Comparison of ENCODE assay signal across 16 cellular contexts in genomic region chr9:135080286-135081263, GRCh38. TPM values are rescaled to one million over a fixed set of nuclear protein-coding genes. Genes with fewer than 3 reads are reported as not detected.
DNase-seq lines count a peak whose midpoint lies in the region; ATAC-seq and TF ChIP-seq lines count a peak whose summit lies in the region.
"Had no signal": no experiment of that assay in that cellular context is flagged by ENCODE, and none has a peak within 500 bp of the region (broad histone marks: within the 10 kb centered on the region; RNA-seq: fewer than 3 reads in every experiment).

No MANE protein-coding gene starts in this region.

- peak overlapping the region; percentile 34 for H3K4me3 Mint-ChIP-seq in glutamatergic neuron (ENCODE audit: unreplicated experiment)
- H3K4me3 Mint-ChIP-seq in stimulated activated memory B cell treated with anti-CD40 and anti-IgM and Interleukin-4, amounts not matched to agents 10 μg/mL and 1 μg/mL and 100 μg/mL, for 72 hours, result no peak overlapping the region

- peak; percentile 38 for DNase-seq in NCI-H1694 treated with DMSO at 0.1 percent for 48 hours (lab: John Stamatoyannopoulos, UW)
- DNase-seq in NCI-H1694 (lab: John Stamatoyannopoulos, UW), result no peak
- DNase-seq in NCI-H2171 (lab: John Stamatoyannopoulos, UW), result peak; percentile 38
- peak; percentile 21 for DNase-seq in glutamatergic neuron
- peak; percentile 46 for DNase-seq in sciatic nerve (ENCODE audit: low spot score)
- no peak for DNase-seq in GM13976 (ENCODE audit: low spot score)
- DNase-seq: 8988T, DMS153, IMR-90, NCI-H1417, NCI-H2029 treated with DMSO at 0.1 percent for 48 hours, NCI-H2227 treated with DMSO at 0.1 percent for 48 hours, NCI-H526 treated with DMSO at 0.1 percent for 48 hours had no signal

- peak overlapping the region; percentile 66 for H3K27ac Mint-ChIP-seq in glutamatergic neuron (ENCODE audit: unreplicated experiment)
- no peak overlapping the region for H3K27ac Mint-ChIP-seq in stimulated activated memory B cell treated with anti-CD40 and anti-IgM and Interleukin-4, amounts not matched to agents 10 μg/mL and 1 μg/mL and 100 μg/mL, for 72 hours

- H3K36me3 Mint-ChIP-seq in glutamatergic neuron (ENCODE audit: unreplicated experiment), result peaks cover 14% of the 10 kb centered on the region
- no peaks in the 10 kb centered on the region for H3K36me3 Mint-ChIP-seq in stimulated activated memory B cell treated with anti-CD40 and anti-IgM and Interleukin-4, amounts not matched to agents 10 μg/mL and 1 μg/mL and 100 μg/mL, for 72 hours

- H3K4me1 Mint-ChIP-seq in glutamatergic neuron (ENCODE audit: low read depth, unreplicated experiment), result peaks cover 57% of the 10 kb centered on the region
- no peaks in the 10 kb centered on the region for H3K4me1 Mint-ChIP-seq in stimulated activated memory B cell treated with anti-CD40 and anti-IgM and Interleukin-4, amounts not matched to agents 10 μg/mL and 1 μg/mL and 100 μg/mL, for 72 hours

- TF ChIP-seq CTCF in glutamatergic neuron (IDR thresholded peaks at IDR 0.05; ENCODE audit: partially characterized antibody, unreplicated experiment) (no peak), GM13976 (IDR thresholded peaks at IDR 0.05; ENCODE audit: borderline replicate concordance, control extremely low read depth, extremely low read depth, insufficient read depth, missing control alignments) (no peak)

- intact Hi-C loops in sciatic nerve (cut with DNase I), result no loop called here

- H3K27me3 Mint-ChIP-seq in glutamatergic neuron (ENCODE audit: unreplicated experiment), result peaks cover 20% of the 10 kb centered on the region
- H3K27me3 Mint-ChIP-seq in stimulated activated memory B cell treated with anti-CD40 and anti-IgM and Interleukin-4, amounts not matched to agents 10 μg/mL and 1 μg/mL and 100 μg/mL, for 72 hours, result peaks cover 64% of the 10 kb centered on the region

- ATAC-seq in sciatic nerve (no peak), HG02870 (IDR thresholded peaks at IDR 0.05; ENCODE audit: unreplicated experiment) (no peak)
- no peak for ATAC-seq in stimulated activated memory B cell treated with anti-CD40 and anti-IgM and Interleukin-4, amounts not matched to agents 10 μg/mL and 1 μg/mL and 100 μg/mL, for 72 hours

- in situ Hi-C loops in GM13976 (cut with MboI; ENCODE audit: low sequenced_read_pairs, unreplicated experiment), result loop anchor here (25.0 kb wide), 1 partner anchor 332 kb away; no protein-coding TSS in a partner anchor

- H3K9me3 Mint-ChIP-seq in glutamatergic neuron (ENCODE audit: unreplicated experiment), result peaks cover 16% of the 10 kb centered on the region
- no peaks in the 10 kb centered on the region for H3K9me3 Mint-ChIP-seq in stimulated activated memory B cell treated with anti-CD40 and anti-IgM and Interleukin-4, amounts not matched to agents 10 μg/mL and 1 μg/mL and 100 μg/mL, for 72 hours

RNA-seq across cellular contexts. Expression of gene OLFM1, which starts 6.9 kb away (rescaled TPM):
- total RNA-seq in glutamatergic neuron (ENCODE audit: unreplicated experiment) (387 TPM), sciatic nerve (40.7 TPM)
- total RNA-seq: LHCN-M2 had no signal

Comparison
In these comparisons a context has a peak if more than half of its experiments do, and no peak if none do; other contexts are left out.
1. DNase-seq: peak in NCI-H1694 treated with DMSO at 0.1 percent for 48 hours (single experiment), NCI-H2171 (single experiment), glutamatergic neuron (single experiment) and sciatic nerve (single experiment); none in NCI-H1694 (single experiment) and GM13976 (single experiment).